6 cellular contexts compared by ENCODE assay signal in the genomic region with DNA sequence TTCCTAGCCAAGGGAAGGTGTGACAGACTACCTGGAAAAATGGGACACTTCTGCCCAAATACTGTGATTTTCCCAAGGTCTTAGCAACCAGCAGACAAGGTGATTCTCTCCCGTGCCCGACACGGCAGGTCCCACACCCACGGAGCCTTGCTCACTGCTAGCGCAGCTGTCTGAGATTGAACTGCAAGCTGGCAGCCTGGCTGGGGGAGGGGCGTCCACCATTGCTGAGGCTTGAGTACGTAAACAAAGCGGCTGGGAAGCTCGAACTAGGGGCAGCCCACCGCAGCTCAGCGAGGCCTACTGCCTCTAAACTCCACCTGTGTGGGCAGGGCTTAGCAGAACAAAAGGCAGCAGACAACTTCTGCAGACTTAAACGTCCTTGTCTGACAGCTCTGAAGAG.
"Had no signal": no experiment of that assay in that cellular context is flagged by ENCODE, and none has a peak within 500 bp of the region (broad histone marks: within the 10 kb centered on the region; RNA-seq: fewer than 3 reads in every experiment).

No MANE protein-coding gene starts in this region.

- DNase-seq: H9, HCEC 1CT had no signal

- H3K27ac ChIP-seq: HL-60 had no signal

- H2AFZ ChIP-seq: GM23338 had no signal

- H3K4me3 Mint-ChIP-seq: GM23338, H9, IgD-negative memory B cell had no signal

- H3K4me3 ChIP-seq: GM23338 had no signal

- H3K4me2 ChIP-seq: GM23338 had no signal

- ATAC-seq: GM23338, HepG2 had no signal

- H3K4me1 Mint-ChIP-seq: GM23338, H9, IgD-negative memory B cell had no signal

- H3K27ac Mint-ChIP-seq: GM23338, IgD-negative memory B cell had no signal

- H3K27me3 Mint-ChIP-seq: IgD-negative memory B cell had no signal
